ENCODE assay signal across 1 cellular context in genomic region chr6:99424761-99425646, GRCh38.
TF ChIP-seq lines count a peak whose summit lies in the region.

PNISR (minus strand) TSS chr6:99425308; CDS start chr6:99414659, 10,649 bp downstream.

TF ChIP-seq in HepG2, 621 proteins besides CTCF, POLR2A, EP300 and RAD21 (continued from another document and continues in another):
- TF ChIP-seq TEF (CRISPR knock-in tag; IDR thresholded peaks at IDR 0.05) (no peak), THYN1 (CRISPR knock-in tag; IDR thresholded peaks at IDR 0.05; ENCODE audit: borderline replicate concordance, low read depth) (no peak), RBM39 (IDR thresholded peaks at IDR 0.05; ENCODE audit: low read depth, low read length, poor library complexity, severe bottlenecking) (no peak), BCLAF1 (IDR thresholded peaks at IDR 0.05) (no peak), TIGD3 (CRISPR knock-in tag; IDR thresholded peaks at IDR 0.05; ENCODE audit: borderline replicate concordance) (no peak), SMC3 (IDR thresholded peaks at IDR 0.05; ENCODE audit: low read length) (no peak), ZNF350 (CRISPR knock-in tag; IDR thresholded peaks at IDR 0.05; ENCODE audit: borderline replicate concordance, low read depth) (peak; percentile 32), ZSCAN20 (CRISPR knock-in tag; IDR thresholded peaks at IDR 0.05; ENCODE audit: borderline replicate concordance) (no peak), SRSF4 (IDR thresholded peaks at IDR 0.05; ENCODE audit: low read depth, low read length, poor library complexity, severe bottlenecking) (no peak), PRDM4 (CRISPR knock-in tag; IDR thresholded peaks at IDR 0.05; ENCODE audit: borderline replicate concordance) (no peak), ZNF232 (CRISPR knock-in tag; IDR thresholded peaks at IDR 0.05; ENCODE audit: borderline replicate concordance) (no peak), ZSCAN22 (CRISPR knock-in tag; IDR thresholded peaks at IDR 0.05) (no peak; the same call in 1 of the 2 replicates), NFIC (IDR thresholded peaks at IDR 0.05; ENCODE audit: low read length) (0 out of 2 replicates have a peak, but pooled peaks have one; percentile 50), PRDM10 (CRISPR knock-in tag; IDR thresholded peaks at IDR 0.05; ENCODE audit: low read depth) (no peak; the same call in 1 of the 2 replicates), GZF1 (CRISPR knock-in tag; IDR thresholded peaks at IDR 0.05) (no peak), AKAP8 (CRISPR knock-in tag; IDR thresholded peaks at IDR 0.05) (no peak), RFX1 (IDR thresholded peaks at IDR 0.05) (no peak), ZFP82 (CRISPR knock-in tag; IDR thresholded peaks at IDR 0.05; ENCODE audit: borderline replicate concordance) (no peak), GABPA (IDR thresholded peaks at IDR 0.05; ENCODE audit: low read depth, low read length) (peak; percentile 85), GABPA (CRISPR knock-in tag; IDR thresholded peaks at IDR 0.05; ENCODE audit: low read depth) (peak; percentile 100), ZBTB8A (CRISPR knock-in tag; IDR thresholded peaks at IDR 0.05; ENCODE audit: borderline replicate concordance, low read depth) (0 out of 2 replicates have a peak, but pooled peaks have one; percentile 49), NFATC3 (CRISPR knock-in tag; IDR thresholded peaks at IDR 0.05) (0 out of 2 replicates have a peak, but pooled peaks have one; percentile 44), IRF2 (CRISPR knock-in tag; IDR thresholded peaks at IDR 0.05) (peak; percentile 41; the same call in 1 of the 2 replicates), ZNF678 (CRISPR knock-in tag; IDR thresholded peaks at IDR 0.05) (no peak), ONECUT2 (CRISPR knock-in tag; IDR thresholded peaks at IDR 0.05) (no peak; the same call in 1 of the 2 replicates), SNAPC5 (CRISPR knock-in tag; IDR thresholded peaks at IDR 0.05; ENCODE audit: borderline replicate concordance) (peak; percentile 80; the same call in 1 of the 2 replicates), HNF1B (CRISPR knock-in tag; IDR thresholded peaks at IDR 0.05) (no peak; the same call in 1 of the 2 replicates), MYNN (CRISPR knock-in tag; IDR thresholded peaks at IDR 0.05; ENCODE audit: low read depth) (no peak), ZNF317 (CRISPR knock-in tag; IDR thresholded peaks at IDR 0.05) (no peak), ZNF296 (CRISPR knock-in tag; conservative IDR thresholded peaks at IDR 0.05) (no peak), ZNF704 (CRISPR knock-in tag; IDR thresholded peaks at IDR 0.05; ENCODE audit: borderline replicate concordance) (peak; percentile 40; the same call in 1 of the 2 replicates), ZNF234 (CRISPR knock-in tag; conservative IDR thresholded peaks at IDR 0.05) (no peak), POLR2G (IDR thresholded peaks at IDR 0.05; ENCODE audit: low read depth, low read length) (peak; percentile 88), ARID2 (CRISPR knock-in tag; IDR thresholded peaks at IDR 0.05; ENCODE audit: borderline replicate concordance) (no peak), POLR2AphosphoS2 (IDR thresholded peaks at IDR 0.05; ENCODE audit: low read depth, low read length) (no peak), ZNF850 (CRISPR knock-in tag; conservative IDR thresholded peaks at IDR 0.05) (no peak), ZNF687 (CRISPR knock-in tag; IDR thresholded peaks at IDR 0.05) (peak; percentile 41; the same call in 1 of the 2 replicates), ELF4 (CRISPR knock-in tag; IDR thresholded peaks at IDR 0.05; ENCODE audit: borderline replicate concordance) (no peak; the same call in 1 of the 2 replicates), PCBP2 (optimal IDR thresholded peaks at IDR 0.05; ENCODE audit: low read depth, low read length, poor library complexity, severe bottlenecking) (no peak), ZNF879 (CRISPR knock-in tag; IDR thresholded peaks at IDR 0.05) (no peak), BORCS8-MEF2B (CRISPR knock-in tag; IDR thresholded peaks at IDR 0.05) (no peak; the same call in 1 of the 2 replicates), ZNF543 (CRISPR knock-in tag; IDR thresholded peaks at IDR 0.05) (peak; percentile 78), GPN1 (CRISPR knock-in tag; IDR thresholded peaks at IDR 0.05; ENCODE audit: borderline replicate concordance) (no peak)
